In the genomic region with DNA sequence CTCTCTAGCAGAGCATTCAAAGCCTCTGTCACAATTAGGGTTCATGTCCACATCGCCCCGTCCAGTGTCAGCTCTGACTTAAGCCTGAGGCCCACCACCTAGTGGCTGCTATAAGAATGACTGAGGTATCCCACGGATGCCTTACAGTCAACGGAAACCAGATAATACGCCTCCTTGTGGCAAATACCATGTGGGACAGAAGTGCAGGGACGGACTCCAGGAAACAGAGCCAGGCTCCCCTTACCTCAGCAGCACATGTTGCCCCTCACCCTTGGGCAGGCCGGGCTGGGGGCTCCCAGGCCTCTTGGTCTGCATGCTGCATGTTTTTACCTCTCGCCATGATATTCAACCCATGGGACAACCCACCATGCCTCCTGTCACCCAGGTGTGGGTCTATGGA, we compare ENCODE assay signal across 8 cellular contexts.
DNase-seq lines count a peak whose midpoint lies in the region; ATAC-seq and TF ChIP-seq lines count a peak whose summit lies in the region.

No MANE protein-coding gene starts in this region.

- 48 to 66% methylated on average over 6 to 8 of the region's 8 CpGs for whole genome bisulfite sequencing in tibial nerve, 2 donors

- intact Hi-C loops in CD4-positive, alpha-beta memory T cell (cut with micrococcal nuclease), result no loop called here
- intact Hi-C loops in colonic mucosa (cut with DNase I), result loop anchor here (2.0 kb wide), 1 partner anchor 49 kb away; no protein-coding TSS in a partner anchor

- H4K20me1 ChIP-seq in MM.1S (ENCODE audit: insufficient read depth, low read length), result no peaks in the 10 kb centered on the region

- no peak for TF ChIP-seq POLR2A in tibial nerve (IDR thresholded peaks at IDR 0.05)

- H3K4me1 ChIP-seq in CD4-positive, alpha-beta memory T cell (ENCODE audit: insufficient read depth, low read length), result no peaks in the 10 kb centered on the region
- H3K4me1 ChIP-seq in MM.1S (ENCODE audit: low read length) (peaks cover 6% of the 10 kb centered on the region), colonic mucosa (no peaks in the 10 kb centered on the region), tibial nerve (no peaks in the 10 kb centered on the region)

- TF ChIP-seq EP300 in tibial nerve (IDR thresholded peaks at IDR 0.05), result no peak

- no peaks in the 10 kb centered on the region for H3K9me2 ChIP-seq in MM.1S (replicated peaks; ENCODE audit: insufficient read depth, low read length)

- no peaks in the 10 kb centered on the region for H3K36me3 Mint-ChIP-seq in CD4-positive, alpha-beta memory T cell

- H3K4me3 Mint-ChIP-seq in CD4-positive, alpha-beta memory T cell, result no peak overlapping the region

- H3K4me3 ChIP-seq in CD4-positive, alpha-beta memory T cell (ENCODE audit: low read length in 2 of 2), result no peak overlapping the region
- H3K4me3 ChIP-seq in MM.1S (ENCODE audit: low read length) (no peak overlapping the region), colonic mucosa (no peak overlapping the region), tibial nerve (no peak overlapping the region)

- H2AFZ ChIP-seq in MM.1S (ENCODE audit: low read length), result peak overlapping the region; percentile 5; the same call in 1 of the 2 replicates

- H3K27me3 Mint-ChIP-seq in CD4-positive, alpha-beta memory T cell, result peaks cover 2 to 6% of the 10 kb centered on the region in 2 donors

- H3K4me2 ChIP-seq in MM.1S (ENCODE audit: low read depth, low read length), result no peak overlapping the region

- no peaks in the 10 kb centered on the region for H3K9me3 Mint-ChIP-seq in CD4-positive, alpha-beta memory T cell

- no peaks in the 10 kb centered on the region for H3K36me3 ChIP-seq in CD4-positive, alpha-beta memory T cell (ENCODE audit: insufficient read depth, low read length)
- H3K36me3 ChIP-seq in MM.1S (replicated peaks; ENCODE audit: insufficient read depth, low read length), result no peaks in the 10 kb centered on the region
- H3K36me3 ChIP-seq in colonic mucosa, result no peaks in the 10 kb centered on the region
- H3K36me3 ChIP-seq in tibial nerve, result no peaks in the 10 kb centered on the region

- no peak overlapping the region for H3K27ac ChIP-seq in CD4-positive, alpha-beta memory T cell (ENCODE audit: low read depth, low read length)
- H3K27ac ChIP-seq in MM.1S (ENCODE audit: low read length), result no peak overlapping the region
- no peak overlapping the region for H3K27ac ChIP-seq in colonic mucosa
- H3K27ac ChIP-seq in tibial nerve, result no peak overlapping the region

- POLR2A ChIA-PET in CD4-positive, alpha-beta memory T cell (lab: Charles Lee; ENCODE audit: partially characterized antibody), result no interaction called here

- CTCF ChIA-PET in CD4-positive, alpha-beta memory T cell (lab: Charles Lee; ENCODE audit: partially characterized antibody), result interaction anchor here (0.8 to 9.6 kb wide), 11 partner anchors 7 to 246 kb away, joined by 3 to 186 read pairs (median 5); no protein-coding TSS in a partner anchor

- TF ChIP-seq CTCF in MM.1S (IDR thresholded peaks at IDR 0.05; ENCODE audit: low read length) (peak; percentile 98), colonic mucosa (IDR thresholded peaks at IDR 0.05) (peak; percentile 80), tibial nerve (IDR thresholded peaks at IDR 0.05) (peak in 4 of 5 experiments; percentile 15 to 45 (median 38))

- H3K9ac ChIP-seq in MM.1S (ENCODE audit: low read length), result no peak overlapping the region
- no peak overlapping the region for H3K9ac ChIP-seq in colonic mucosa (ENCODE audit: low read depth in 2 of 2, low read length in 2 of 2)

- H3K79me2 ChIP-seq in MM.1S (ENCODE audit: low read length), result no peaks in the 10 kb centered on the region

- H3K27ac Mint-ChIP-seq in CD4-positive, alpha-beta memory T cell, result no peak overlapping the region

- H3K9me3 ChIP-seq in CD4-positive, alpha-beta memory T cell (ENCODE audit: control insufficient read depth in 1 of 2, low read length in 2 of 2), result no peaks in the 10 kb centered on the region
- H3K9me3 ChIP-seq in MM.1S (replicated peaks; ENCODE audit: insufficient read depth, low read length), result no peaks in the 10 kb centered on the region
- no peaks in the 10 kb centered on the region for H3K9me3 ChIP-seq in colonic mucosa
- no peaks in the 10 kb centered on the region for H3K9me3 ChIP-seq in tibial nerve

- peak; percentile 64 for ATAC-seq in GM21360 (IDR thresholded peaks at IDR 0.05; ENCODE audit: unreplicated experiment)

- H3F3A ChIP-seq in MM.1S (ENCODE audit: insufficient read depth, low read length), result peaks cover 4% of the 10 kb centered on the region; the same call in 1 of the 2 replicates

- peak in 4 of 5 donors; percentile 10 to 29 (median 25) for DNase-seq in CD4-positive, alpha-beta memory T cell
- DNase-seq in MM.1S, result peak; percentile 85
- peak; percentile 39 to 66 for DNase-seq in SW 1271 (lab: John Stamatoyannopoulos, UW)
- DNase-seq in colonic mucosa, result peak; percentile 74
- peak; percentile 35 for DNase-seq in medulla oblongata (ENCODE audit: extremely low spot score)
- DNase-seq in tibial nerve (ENCODE audit: low spot score in 2 of 2), result no peak
- DNase-seq in pons (ENCODE audit: low spot score), result no peak

- peaks cover 0 to 2% (median under 1%) of the 10 kb centered on the region in 4 donors for H3K4me1 Mint-ChIP-seq in CD4-positive, alpha-beta memory T cell

- H3K27me3 ChIP-seq in CD4-positive, alpha-beta memory T cell (ENCODE audit: insufficient read depth, low read length), result no peaks in the 10 kb centered on the region
- H3K27me3 ChIP-seq in MM.1S (replicated peaks; ENCODE audit: insufficient read depth, low read length) (no peaks in the 10 kb centered on the region; the same call in 1 of the 2 replicates), colonic mucosa (no peaks in the 10 kb centered on the region), tibial nerve (no peaks in the 10 kb centered on the region)

Comparison
In these comparisons a context has a peak if more than half of its experiments do, and no peak if none do; other contexts are left out.
1. DNase-seq: peak in CD4-positive, alpha-beta memory T cell (4 of 5), MM.1S (single experiment), SW 1271 (2 of 2), colonic mucosa (single experiment) and medulla oblongata (single experiment); none in tibial nerve (0 of 2) and pons (single experiment).
2. CTCF ChIP-seq: peak in every context shown above with its lines; median percentile 98 in MM.1S; 80 in colonic mucosa; 38 in tibial nerve.